ENCODE assay signal across 8 cellular contexts in genomic region chr19:35204799-35205732, GRCh38. TPM values are rescaled to one million over a fixed set of nuclear protein-coding genes. Genes with fewer than 3 reads are reported as not detected.
DNase-seq lines count a peak whose midpoint lies in the region; ATAC-seq and TF ChIP-seq lines count a peak whose summit lies in the region.

No MANE protein-coding gene starts in this region.

- H3K27ac ChIP-seq in psoas muscle = no peak overlapping the region

- WGBS in psoas muscle, 3 donors = 71 to 74% (median 74%) methylated on average over 13 of the region's 13 CpGs

- H3K4me1 Mint-ChIP-seq in activated T-helper 2 cell treated with anti-CD3 and anti-CD28 coated beads, Interferon-gamma antibody, Interleukin-2, Interleukin-4, amounts not matched to agents 10 μg/mL and 5 μg/mL and 100 μg/mL, durations not matched to agents 14 hours and 24 hours and 36 hours (ENCODE audit: low read depth) = peaks cover 56% of the 10 kb centered on the region

- H3K36me3 Mint-ChIP-seq in activated T-helper 2 cell treated with anti-CD3 and anti-CD28 coated beads, Interferon-gamma antibody, Interleukin-2, Interleukin-4, amounts not matched to agents 10 μg/mL and 5 μg/mL and 100 μg/mL, durations not matched to agents 14 hours and 24 hours and 36 hours (ENCODE audit: low read depth) = peaks cover 4% of the 10 kb centered on the region

- ATAC-seq in HG03521 (IDR thresholded peaks at IDR 0.05; ENCODE audit: unreplicated experiment) (peak; percentile 72), psoas muscle (no peak), HG03439 (IDR thresholded peaks at IDR 0.05; ENCODE audit: unreplicated experiment) (no peak)

- no peak overlapping the region for H3K4me3 Mint-ChIP-seq in activated T-helper 2 cell treated with anti-CD3 and anti-CD28 coated beads, Interferon-gamma antibody, Interleukin-2, Interleukin-4, amounts not matched to agents 10 μg/mL and 5 μg/mL and 100 μg/mL, durations not matched to agents 14 hours and 24 hours and 36 hours (ENCODE audit: low read depth)

- H3K27me3 ChIP-seq in psoas muscle (ENCODE audit: insufficient read depth in 3 of 3, low read length in 2 of 3) = peaks cover 0 to 9% (median 0%) of the 10 kb centered on the region in 3 donors

- TF ChIP-seq CTCF in psoas muscle (IDR thresholded peaks at IDR 0.05) = no peak

- peaks cover 4% of the 10 kb centered on the region for H3K9me3 Mint-ChIP-seq in activated T-helper 2 cell treated with anti-CD3 and anti-CD28 coated beads, Interferon-gamma antibody, Interleukin-2, Interleukin-4, amounts not matched to agents 10 μg/mL and 5 μg/mL and 100 μg/mL, durations not matched to agents 14 hours and 24 hours and 36 hours

- intact Hi-C loops in activated T-helper 2 cell treated with anti-CD3 and anti-CD28 coated beads, Interferon-gamma antibody, Interleukin-2, Interleukin-4, amounts not matched to agents 10 μg/mL and 5 μg/mL and 100 μg/mL, durations not matched to agents 14 hours and 24 hours and 36 hours (cut with micrococcal nuclease) = loop anchor here (5.0 kb wide), 1 partner anchor 62 kb away; the partner anchor contains the start of gene USF2
- intact Hi-C loops in psoas muscle (cut with DNase I) = no loop called here

- H3K9me3 ChIP-seq in psoas muscle = no peaks in the 10 kb centered on the region

- DNase-seq in Ammon's horn (ENCODE audit: low spot score) (peak; percentile 57), GM19240 (ENCODE audit: insufficient read length, low spot score) (peak; percentile 53), ureter (ENCODE audit: low spot score) (peak; percentile 24), psoas muscle (no peak), NK-92 (lab: John Stamatoyannopoulos, UW; ENCODE audit: unreplicated experiment) (no peak)
- no peak for DNase-seq in activated T-helper 2 cell treated with anti-CD3 and anti-CD28 coated beads, Interferon-gamma antibody, Interleukin-2, Interleukin-4, amounts not matched to agents 10 μg/mL and 5 μg/mL and 100 μg/mL, durations not matched to agents 14 hours and 24 hours and 36 hours (ENCODE audit: low spot score)

- no peaks in the 10 kb centered on the region for H3K36me3 ChIP-seq in psoas muscle (ENCODE audit: insufficient read depth in 1 of 2, low read depth in 1 of 2)

- H3K27me3 Mint-ChIP-seq in activated T-helper 2 cell treated with anti-CD3 and anti-CD28 coated beads, Interferon-gamma antibody, Interleukin-2, Interleukin-4, amounts not matched to agents 10 μg/mL and 5 μg/mL and 100 μg/mL, durations not matched to agents 14 hours and 24 hours and 36 hours (ENCODE audit: low read depth) = no peaks in the 10 kb centered on the region

- no peaks in the 10 kb centered on the region for H3K4me1 ChIP-seq in psoas muscle

- no peak overlapping the region for H3K4me3 ChIP-seq in psoas muscle

- peak overlapping the region; percentile 91 for H3K27ac Mint-ChIP-seq in activated T-helper 2 cell treated with anti-CD3 and anti-CD28 coated beads, Interferon-gamma antibody, Interleukin-2, Interleukin-4, amounts not matched to agents 10 μg/mL and 5 μg/mL and 100 μg/mL, durations not matched to agents 14 hours and 24 hours and 36 hours

RNA-seq across cellular contexts. Expression of gene FAM187B, which starts 23.5 kb away (rescaled TPM):
- not detected in 2 replicates for total RNA-seq in activated T-helper 2 cell treated with anti-CD3 and anti-CD28 coated beads, Interferon-gamma antibody, Interleukin-2, Interleukin-4, amounts not matched to agents 10 μg/mL and 5 μg/mL and 100 μg/mL, durations not matched to agents 14 hours and 24 hours and 36 hours
- not detected for total RNA-seq in ureter
- not detected for total RNA-seq in psoas muscle
- polyA plus RNA-seq in psoas muscle = under 1 TPM in 1 of 3 donors, not detected in 2; 0.03 TPM

RNA-seq across cellular contexts. Expression of gene LSR, which starts 43.7 kb away (rescaled TPM):
- total RNA-seq in activated T-helper 2 cell treated with anti-CD3 and anti-CD28 coated beads, Interferon-gamma antibody, Interleukin-2, Interleukin-4, amounts not matched to agents 10 μg/mL and 5 μg/mL and 100 μg/mL, durations not matched to agents 14 hours and 24 hours and 36 hours = 0.30 and 1.0 TPM in 2 replicates
- 55.2 TPM for total RNA-seq in ureter
- total RNA-seq in psoas muscle = 1 to 10 TPM; 1.8 to 5.2 (median 2.7) TPM
- polyA plus RNA-seq in psoas muscle = 1 to 10 TPM; 1.7 to 4.4 (median 2.4) TPM

RNA-seq across cellular contexts. Expression of gene FXYD5, which starts 50.5 kb away (rescaled TPM):
- 257 and 271 TPM in 2 replicates for total RNA-seq in activated T-helper 2 cell treated with anti-CD3 and anti-CD28 coated beads, Interferon-gamma antibody, Interleukin-2, Interleukin-4, amounts not matched to agents 10 μg/mL and 5 μg/mL and 100 μg/mL, durations not matched to agents 14 hours and 24 hours and 36 hours
- total RNA-seq in ureter (136 TPM), psoas muscle (10 to 100 TPM in 3 of 4 donors, 1 to 10 TPM in 1; 9.5 to 14.8 (median 11.7) TPM)
- polyA plus RNA-seq in psoas muscle = 10 to 100 TPM in 2 of 3 donors, 1 to 10 TPM in 1; 6.4 to 19.1 (median 11.5) TPM

Comparison
In these comparisons a context has a peak if more than half of its experiments do, and no peak if none do; other contexts are left out.
1. DNase-seq: peak in Ammon's horn (single experiment), GM19240 (single experiment) and ureter (single experiment); none in activated T-helper 2 cell treated with anti-CD3 and anti-CD28 coated beads, Interferon-gamma antibody, Interleukin-2, Interleukin-4, amounts not matched to agents 10 μg/mL and 5 μg/mL and 100 μg/mL, durations not matched to agents 14 hours and 24 hours and 36 hours (single experiment), psoas muscle (0 of 2) and NK-92 (single experiment).